In the genomic region with DNA sequence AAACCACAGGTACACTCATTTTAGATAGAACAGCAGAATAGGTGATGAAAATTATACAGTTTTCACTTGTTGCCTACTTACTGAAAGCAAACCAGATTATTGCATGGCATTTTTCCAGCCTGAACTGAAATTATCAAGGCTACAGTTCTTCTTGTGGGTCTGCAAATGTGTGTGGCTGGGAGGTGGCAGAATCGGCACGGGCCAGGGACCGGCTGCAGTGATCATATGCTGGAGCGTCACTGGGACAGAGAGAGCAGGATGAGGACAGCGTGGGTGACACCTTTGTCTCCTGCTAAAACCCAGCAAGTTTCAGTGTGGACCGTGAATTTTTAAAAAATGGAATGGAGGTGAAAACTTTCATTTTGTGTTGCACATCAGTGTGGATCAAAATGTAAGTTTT, we compare ENCODE assay signal across 25 cellular contexts. TPM values are rescaled to one million over a fixed set of nuclear protein-coding genes. Genes with fewer than 3 reads are reported as not detected.
DNase-seq lines count a peak whose midpoint lies in the region; ATAC-seq, FAIRE-seq and TF ChIP-seq lines count a peak whose summit lies in the region.
"Had no signal": no experiment of that assay in that cellular context is flagged by ENCODE, and none has a peak within 500 bp of the region (broad histone marks: within the 10 kb centered on the region; RNA-seq: fewer than 3 reads in every experiment).

No MANE protein-coding gene starts in this region.

- H3K4me1 Mint-ChIP-seq in chondrocyte (ENCODE audit: low read depth) (peaks cover 11% of the 10 kb centered on the region), nephron progenitor cell (peaks cover 31% of the 10 kb centered on the region)
- no peaks in the 10 kb centered on the region for H3K4me1 Mint-ChIP-seq in CD4-positive, alpha-beta memory T cell
- H3K4me1 Mint-ChIP-seq: CD14-positive monocyte had no signal

- TF ChIP-seq POLR2A in esophagus muscularis mucosa (IDR thresholded peaks at IDR 0.05; ENCODE audit: low read depth): no peak

- intact Hi-C loops in left ventricle myocardium superior (cut with micrococcal nuclease): no loop called here
- intact Hi-C loops in Right ventricle myocardium superior (cut with DNase I): no loop called here
- intact Hi-C loops in esophagus muscularis mucosa (cut with DNase I): no loop called here
- intact Hi-C loops in CD4-positive, alpha-beta memory T cell (cut with micrococcal nuclease): no loop called here

- DNase-seq in left ventricle myocardium superior (no peak), Right ventricle myocardium superior (no peak), chondrocyte (ENCODE audit: low spot score) (no peak), esophagus muscularis mucosa (ENCODE audit: extremely low spot score) (peak; percentile 83), urothelium cell line (ENCODE audit: low spot score) (no peak), nephron progenitor cell (no peak), substantia nigra (lab: John Stamatoyannopoulos, UW) (no peak)
- no peak for DNase-seq in CD4-positive, alpha-beta memory T cell
- DNase-seq: 8988T; ACHN; BE2C; C1 segment of cervical spinal cord; Caco-2; Calu3; CD4-positive, CD25-positive, alpha-beta regulatory T cell; CD8-positive, alpha-beta T cell; DMS79 treated with DMSO at 0.1 percent for 48 hours; GF-D8 had no signal

- H3K27me3 ChIP-seq in esophagus muscularis mucosa: no peaks in the 10 kb centered on the region
- H3K27me3 ChIP-seq in CD4-positive, alpha-beta memory T cell (ENCODE audit: insufficient read depth, low read length): no peaks in the 10 kb centered on the region
- H3K27me3 ChIP-seq: BE2C, BLaER1 had no signal

- H3K9me3 ChIP-seq in esophagus muscularis mucosa: no peaks in the 10 kb centered on the region
- H3K9me3 ChIP-seq in CD4-positive, alpha-beta memory T cell (ENCODE audit: control insufficient read depth in 1 of 2, low read length in 2 of 2): no peaks in the 10 kb centered on the region
- H3K9me3 ChIP-seq: BE2C, BLaER1, Caco-2 had no signal

- H3K27ac ChIP-seq in esophagus muscularis mucosa (replicated peaks in 1 of 4) (no peak overlapping the region), substantia nigra (ENCODE audit: low read depth, low read length, poor library complexity, severe bottlenecking) (no peak overlapping the region)
- no peak overlapping the region for H3K27ac ChIP-seq in CD4-positive, alpha-beta memory T cell (ENCODE audit: low read depth, low read length)
- H3K27ac ChIP-seq: BLaER1 had no signal

- CTCF ChIA-PET in CD4-positive, alpha-beta memory T cell (lab: Charles Lee; ENCODE audit: partially characterized antibody): no interaction called here

- H3K27ac Mint-ChIP-seq in chondrocyte (ENCODE audit: unreplicated experiment) (peak overlapping the region; percentile 18), nephron progenitor cell (no peak overlapping the region)
- no peak overlapping the region for H3K27ac Mint-ChIP-seq in CD4-positive, alpha-beta memory T cell
- H3K27ac Mint-ChIP-seq: CD14-positive monocyte; CD4-positive, CD25-positive, alpha-beta regulatory T cell; CD8-positive, alpha-beta T cell had no signal

- TF ChIP-seq EP300 in esophagus muscularis mucosa (IDR thresholded peaks at IDR 0.05): no peak

- POLR2A ChIA-PET in CD4-positive, alpha-beta memory T cell (lab: Charles Lee; ENCODE audit: partially characterized antibody): no interaction called here

- H3K36me3 ChIP-seq in esophagus muscularis mucosa: peaks cover 13 to 35% (median 17%) of the 10 kb centered on the region in 4 donors
- no peaks in the 10 kb centered on the region for H3K36me3 ChIP-seq in CD4-positive, alpha-beta memory T cell (ENCODE audit: insufficient read depth, low read length)

- ATAC-seq in left ventricle myocardium superior: peak; percentile 55
- ATAC-seq in Right ventricle myocardium superior (ENCODE audit: poor library complexity): no peak
- ATAC-seq: CD8-positive, alpha-beta T cell had no signal

- no peaks in the 10 kb centered on the region for H3K9me3 Mint-ChIP-seq in chondrocyte (ENCODE audit: low read depth)
- H3K9me3 Mint-ChIP-seq in CD4-positive, alpha-beta memory T cell: no peaks in the 10 kb centered on the region
- no peaks in the 10 kb centered on the region for H3K9me3 Mint-ChIP-seq in nephron progenitor cell
- H3K9me3 Mint-ChIP-seq: CD14-positive monocyte; CD4-positive, CD25-positive, alpha-beta regulatory T cell; CD8-positive, alpha-beta T cell had no signal

- TF ChIP-seq CTCF in chondrocyte (IDR thresholded peaks at IDR 0.05) (no peak), esophagus muscularis mucosa (IDR thresholded peaks at IDR 0.05) (no peak), nephron progenitor cell (IDR thresholded peaks at IDR 0.05) (no peak)

- H3K4me3 ChIP-seq in esophagus muscularis mucosa: no peak overlapping the region
- H3K4me3 ChIP-seq in CD4-positive, alpha-beta memory T cell (ENCODE audit: low read length in 2 of 2): no peak overlapping the region
- H3K4me3 ChIP-seq: BLaER1 had no signal

- FAIRE-seq in urothelium cell line (lab: Jason Lieb, UNC): peak; percentile 44
- FAIRE-seq: A204.1, D721Med, G401.6, GM12891, GM19239 had no signal

- H3K27me3 Mint-ChIP-seq in chondrocyte (ENCODE audit: low read depth): no peaks in the 10 kb centered on the region
- H3K27me3 Mint-ChIP-seq in CD4-positive, alpha-beta memory T cell: no peaks in the 10 kb centered on the region
- H3K27me3 Mint-ChIP-seq in nephron progenitor cell (ENCODE audit: low read depth, poor library complexity): no peaks in the 10 kb centered on the region
- H3K27me3 Mint-ChIP-seq: CD4-positive, CD25-positive, alpha-beta regulatory T cell had no signal

- peaks cover 11% of the 10 kb centered on the region for H3K36me3 Mint-ChIP-seq in chondrocyte (ENCODE audit: low read depth)
- H3K36me3 Mint-ChIP-seq in CD4-positive, alpha-beta memory T cell: peaks cover 2 to 6% of the 10 kb centered on the region in 2 donors
- H3K36me3 Mint-ChIP-seq in nephron progenitor cell (ENCODE audit: low read depth): peaks cover 19% of the 10 kb centered on the region

- H3K4me1 ChIP-seq in esophagus muscularis mucosa: peaks cover 3 to 14% (median 10%) of the 10 kb centered on the region in 4 donors
- no peaks in the 10 kb centered on the region for H3K4me1 ChIP-seq in CD4-positive, alpha-beta memory T cell (ENCODE audit: insufficient read depth, low read length)
- H3K4me1 ChIP-seq: BLaER1, Caco-2 had no signal

- no peak overlapping the region for H3K4me3 Mint-ChIP-seq in chondrocyte (ENCODE audit: unreplicated experiment)
- H3K4me3 Mint-ChIP-seq in CD4-positive, alpha-beta memory T cell: no peak overlapping the region
- no peak overlapping the region for H3K4me3 Mint-ChIP-seq in nephron progenitor cell
- H3K4me3 Mint-ChIP-seq: CD14-positive monocyte; CD4-positive, CD25-positive, alpha-beta regulatory T cell; CD8-positive, alpha-beta T cell had no signal

- 96% methylated on average over 6 of the region's 6 CpGs for WGBS in esophagus muscularis mucosa

RNA-seq across cellular contexts. Expression of a gene that starts 59.3 kb away (rescaled TPM):
- total RNA-seq in left ventricle myocardium superior (47.7 TPM), Right ventricle myocardium superior (40.2 TPM), chondrocyte (77.9 to 95.8 TPM (median 78.7 TPM) in 3 replicates), esophagus muscularis mucosa (10 to 100 TPM; 70.3 to 99.7 (median 89.3) TPM)
- 10 to 100 TPM; 72.5 to 76.4 TPM for total RNA-seq in CD4-positive, alpha-beta memory T cell
- 10 to 100 TPM; 68.8 to 88.4 TPM for polyA plus RNA-seq in CD4-positive, alpha-beta memory T cell
